20 cellular contexts compared by ENCODE assay signal in the genomic region with DNA sequence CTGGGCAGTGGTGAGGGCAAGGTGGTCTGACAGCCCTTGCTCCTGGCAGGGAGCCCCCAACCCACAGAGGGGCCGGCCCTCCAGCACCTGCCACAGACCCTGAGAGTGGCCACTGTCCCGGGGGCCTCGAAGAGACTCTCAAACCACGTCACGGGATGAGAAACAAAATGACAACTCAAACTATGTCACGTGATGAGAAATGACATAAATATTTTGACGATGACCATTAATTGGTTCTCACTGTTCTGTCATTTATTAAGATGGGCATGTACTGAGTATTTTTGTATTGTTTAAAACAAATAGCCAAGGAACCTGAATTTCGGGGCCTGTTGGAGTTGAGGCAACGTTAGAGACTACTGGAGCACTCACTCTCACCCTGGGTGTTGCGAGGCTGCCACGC.
DNase-seq lines count a peak whose midpoint lies in the region; ATAC-seq, FAIRE-seq and TF ChIP-seq lines count a peak whose summit lies in the region.
"Had no signal": no experiment of that assay in that cellular context is flagged by ENCODE, and none has a peak within 500 bp of the region (broad histone marks: within the 10 kb centered on the region; RNA-seq: fewer than 3 reads in every experiment).

No MANE protein-coding gene starts in this region.

- H3K36me3 Mint-ChIP-seq in H9 (ENCODE audit: insufficient read depth in 1 of 3, low read depth in 3 of 3) = peaks cover 6 to 12% (median 7%) of the 10 kb centered on the region in 3 experiments; a peak in 5 of 7 replicates

- no peak overlapping the region for H3K9ac ChIP-seq in H9 (ENCODE audit: extremely low read depth, insufficient read length, low read length)
- no peak overlapping the region for H3K9ac ChIP-seq in K562 (ENCODE audit: insufficient read depth in 1 of 2, low read depth in 2 of 2, low read length in 2 of 2)
- H3K9ac ChIP-seq: BLaER1 treated with 17β-estradiol and CSF1 and Interleukin-3, amounts not matched to agents 10 nM and 100 nM had no signal

- no peak overlapping the region for H3K4me3 Mint-ChIP-seq in H9
- H3K4me3 Mint-ChIP-seq: B cell; CD4-positive, alpha-beta T cell; CD8-positive, alpha-beta T cell had no signal

- in situ Hi-C loops in K562 (cut with MboI) = no loop called here

- TF ChIP-seq CTCF in H9 (conservative IDR thresholded peaks at IDR 0.05) (no peak), K562 (IDR thresholded peaks at IDR 0.05 in 2 of 3, conservative IDR thresholded peaks at IDR 0.05 in 1 of 3; ENCODE audit: insufficient read depth in 2 of 3, low read depth in 1 of 3, low read length in 3 of 3) (no peak), D721Med (IDR thresholded peaks at IDR 0.05; ENCODE audit: insufficient read depth, missing control alignments) (no peak)

- FAIRE-seq in K562 (lab: Jason Lieb, UNC) (no peak), D721Med (lab: Jason Lieb, UNC) (no peak)
- FAIRE-seq: A549, G401.6, GM12891, GM19239 had no signal

- no peaks in the 10 kb centered on the region for H3K36me3 ChIP-seq in K562 (ENCODE audit: control insufficient read depth, insufficient read depth, low read length)
- H3K36me3 ChIP-seq in thymus (ENCODE audit: control insufficient read depth, insufficient read depth) = peaks cover 3% of the 10 kb centered on the region

- H3K23ac ChIP-seq in H9 (ENCODE audit: insufficient read length, low read depth, low read length) = no peak overlapping the region

- H2BK15ac ChIP-seq in H9 (ENCODE audit: low read depth, low read length) = no peak overlapping the region

- H2BK120ac ChIP-seq in H9 (ENCODE audit: low read depth, low read length, poor library complexity, severe bottlenecking) = no peak overlapping the region

- no peak overlapping the region for H2BK20ac ChIP-seq in H9 (ENCODE audit: low read depth, low read length, poor library complexity, severe bottlenecking)

- H3K4me3 ChIP-seq in K562 (no peak overlapping the region), thymus (ENCODE audit: low read length) (no peak overlapping the region)
- H3K4me3 ChIP-seq: A549; BLaER1 treated with 17β-estradiol and CSF1 and Interleukin-3, amounts not matched to agents 10 nM and 100 nM had no signal

- H3K27me3 ChIP-seq in H9 (ENCODE audit: insufficient read depth, low read length) (no peaks in the 10 kb centered on the region), K562 (ENCODE audit: control insufficient read depth in 2 of 2, insufficient read depth in 2 of 2, low read length in 2 of 2) (peaks cover 18 to 51% of the 10 kb centered on the region in 2 experiments; a peak in 3 of 5 replicates), thymus (ENCODE audit: control insufficient read depth, insufficient read depth) (no peaks in the 10 kb centered on the region)
- H3K27me3 ChIP-seq: BLaER1 treated with 17β-estradiol and CSF1 and Interleukin-3, amounts not matched to agents 10 nM and 100 nM had no signal

- H3K18ac ChIP-seq in H9 (ENCODE audit: insufficient read length, low read depth, low read length) = no peak overlapping the region

- H3K9me3 Mint-ChIP-seq in H9 = no peaks in the 10 kb centered on the region

- no peaks in the 10 kb centered on the region for H3K4me1 Mint-ChIP-seq in H9

- TF ChIP-seq EP300 in K562 (IDR thresholded peaks at IDR 0.05; ENCODE audit: low read length) = no peak

- no peak for ATAC-seq in K562
- ATAC-seq: A549; CD8-positive, alpha-beta T cell had no signal

- no peak overlapping the region for H2AK5ac ChIP-seq in H9 (ENCODE audit: insufficient read length, low read length)

- H3K9me3 ChIP-seq in H9 (ENCODE audit: control insufficient read depth, low read depth, low read length) (no peaks in the 10 kb centered on the region), K562 (replicated peaks; ENCODE audit: control insufficient read depth, insufficient read depth, low read depth, low read length) (no peaks in the 10 kb centered on the region), thymus (ENCODE audit: control insufficient read depth) (no peaks in the 10 kb centered on the region)
- H3K9me3 ChIP-seq: A549; BLaER1 treated with 17β-estradiol and CSF1 and Interleukin-3, amounts not matched to agents 10 nM and 100 nM had no signal

- H3K79me2 ChIP-seq in H9 (ENCODE audit: insufficient read depth, low read length) (no peaks in the 10 kb centered on the region), K562 (ENCODE audit: control insufficient read depth, insufficient read depth, low read length) (no peaks in the 10 kb centered on the region)

- H3K27me3 Mint-ChIP-seq in H9 (ENCODE audit: low read depth) = no peaks in the 10 kb centered on the region
- H3K27me3 Mint-ChIP-seq: B cell; CD4-positive, alpha-beta T cell had no signal

- H4K20me1 ChIP-seq in H9 (ENCODE audit: control insufficient read depth, insufficient read depth, insufficient read length) = no peaks in the 10 kb centered on the region
- H4K20me1 ChIP-seq in K562 (replicated peaks; ENCODE audit: control insufficient read depth, insufficient read depth, low read length) = peaks cover 8% of the 10 kb centered on the region; the same call in 1 of the 2 replicates
- H4K20me1 ChIP-seq: BLaER1 treated with 17β-estradiol and CSF1 and Interleukin-3, amounts not matched to agents 10 nM and 100 nM had no signal

- H3K4me2 ChIP-seq in H9 (ENCODE audit: insufficient read depth, insufficient read length, low read length) (no peak overlapping the region), K562 (ENCODE audit: insufficient read depth, low read length) (no peak overlapping the region)
- H3K4me2 ChIP-seq: A549 had no signal

- no peak for TF ChIP-seq POLR2A in K562 (conservative IDR thresholded peaks at IDR 0.05)

- no peak overlapping the region for H4K8ac ChIP-seq in H9 (replicated peaks; ENCODE audit: insufficient read length, low read depth, low read length)

- H3K4ac ChIP-seq in H9 (ENCODE audit: low read depth, low read length) = no peak overlapping the region

- no peaks in the 10 kb centered on the region for H3K23me2 ChIP-seq in H9 (ENCODE audit: insufficient read length, low read depth, low read length, poor library complexity, severe bottlenecking)

- no peak for TF ChIP-seq RAD21 in K562 (CRISPR knock-in tag; conservative IDR thresholded peaks at IDR 0.05 in 1 of 2, IDR thresholded peaks at IDR 0.05 in 1 of 2)

- CTCF ChIA-PET in K562 (lab: Yijun Ruan, JAX; ENCODE audit: low intra/inter-chr PET ratio) = no interaction called here

- no peak overlapping the region for H2AFZ ChIP-seq in H9 (ENCODE audit: low read length)
- no peak overlapping the region for H2AFZ ChIP-seq in K562 (ENCODE audit: low read depth, low read length)

- no peak overlapping the region for H2BK5ac ChIP-seq in H9 (ENCODE audit: insufficient read length, low read length)

- H3K56ac ChIP-seq in H9 (ENCODE audit: insufficient read length, low read depth, low read length) = no peak overlapping the region

- no peak overlapping the region for H3K14ac ChIP-seq in H9 (ENCODE audit: insufficient read depth, low read length)

- WGBS in H9 (ENCODE audit: extremely low coverage, insufficient read length, low lambda C conversion rate) = no CpG with 5 or more reads among the region's 11 CpGs
- 11% methylated on average over 11 of the region's 11 CpGs for WGBS in K562 (ENCODE audit: insufficient coverage, low coverage, missing lambda C conversion rate)
- 83% methylated on average over 11 of the region's 11 CpGs for WGBS in thymus

- H3K27ac ChIP-seq in H9 (ENCODE audit: insufficient read length, low read depth, low read length) (no peak overlapping the region), K562 (ENCODE audit: extremely low read depth, low read depth, low read length) (no peak overlapping the region), thymus (ENCODE audit: low read depth) (peak overlapping the region; percentile 36)
- H3K27ac ChIP-seq: A549; BLaER1 treated with 17β-estradiol and CSF1 and Interleukin-3, amounts not matched to agents 10 nM and 100 nM; C4-2B had no signal

- H3K27ac Mint-ChIP-seq in H9 = peak overlapping the region in 2 of 3 experiments; percentile 44 to 76; a peak in 2 of 7 replicates
- H3K27ac Mint-ChIP-seq: B cell; CD4-positive, alpha-beta T cell; CD8-positive, alpha-beta T cell had no signal

- intact Hi-C loops in K562 (cut with micrococcal nuclease) = no loop called here

- POLR2A ChIA-PET in K562 (lab: Yijun Ruan, JAX) = interaction anchor here (0.6 to 0.9 kb wide), 3 partner anchors 10 to 766 kb away, joined by 3 read pairs; no protein-coding TSS in a partner anchor

- H3K4me1 ChIP-seq in H9 (ENCODE audit: insufficient read depth, low read length) (no peaks in the 10 kb centered on the region), K562 (replicated peaks in 1 of 2; ENCODE audit: control insufficient read depth in 2 of 2, insufficient read depth in 2 of 2, low read length in 2 of 2) (no peaks in the 10 kb centered on the region), thymus (ENCODE audit: control insufficient read depth, insufficient read depth, low read length) (peaks cover 33% of the 10 kb centered on the region)

- H4K91ac ChIP-seq in H9 (ENCODE audit: insufficient read length, low read depth, low read length) = no peak overlapping the region

- H3K79me1 ChIP-seq in H9 (ENCODE audit: insufficient read depth, low read depth, low read length, poor library complexity, severe bottlenecking) = no peaks in the 10 kb centered on the region

- no peak overlapping the region for H2BK12ac ChIP-seq in H9 (ENCODE audit: insufficient read length, low read depth, low read length)

- DNase-seq in H9 = no peak
- no peak for DNase-seq in K562 (ENCODE audit: extremely low read depth in 1 of 4, low spot score in 3 of 4)
- DNase-seq in islet precursor cell = peak; percentile 14
- no peak for DNase-seq in D721Med (ENCODE audit: insufficient read length, low spot score)
- no peak for DNase-seq in A172 (ENCODE audit: low spot score)
- no peak for DNase-seq in SKM-1 treated with dmso at 0.1 percent for 144 hours (lab: John Stamatoyannopoulos, UW; ENCODE audit: unreplicated experiment)
- DNase-seq: 8988T; AML-193; CD4-positive, alpha-beta T cell; CD8-positive, alpha-beta T cell; DMS79 treated with DMSO at 0.1 percent for 48 hours; GF-D8 had no signal

- H4K5ac ChIP-seq in H9 (ENCODE audit: insufficient read length, low read depth, low read length) = no peak overlapping the region

- BruUV-seq in K562 (replicated peaks; lab: Mats Ljungman, UMichigan) = no TSS peak

- no peaks in the 10 kb centered on the region for H3K9me1 ChIP-seq in K562 (ENCODE audit: control insufficient read depth, insufficient read depth, low read length)

- H3T11ph ChIP-seq in H9 (ENCODE audit: low read length) = no peak overlapping the region

TF ChIP-seq in K562, 482 proteins besides CTCF, POLR2A, EP300 and RAD21 (continues in another document):
- no peak for TF ChIP-seq TFAM (CRISPR knock-in tag; conservative IDR thresholded peaks at IDR 0.05)
- TF ChIP-seq, protein P1, sequence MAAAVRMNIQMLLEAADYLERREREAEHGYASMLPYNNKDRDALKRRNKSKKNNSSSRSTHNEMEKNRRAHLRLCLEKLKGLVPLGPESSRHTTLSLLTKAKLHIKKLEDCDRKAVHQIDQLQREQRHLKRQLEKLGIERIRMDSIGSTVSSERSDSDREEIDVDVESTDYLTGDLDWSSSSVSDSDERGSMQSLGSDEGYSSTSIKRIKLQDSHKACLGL (CRISPR knock-in tag; IDR thresholded peaks at IDR 0.05; ENCODE audit: borderline replicate concordance, poor library complexity, severe bottlenecking) = no peak
- no peak for TF ChIP-seq ZNF778 (CRISPR knock-in tag; IDR thresholded peaks at IDR 0.05)
- TF ChIP-seq ZNF561 (CRISPR knock-in tag; conservative IDR thresholded peaks at IDR 0.05) = no peak
- no peak for TF ChIP-seq MAFF (IDR thresholded peaks at IDR 0.05; ENCODE audit: low read length)
